ENCODE assay signal across 1 cellular context in genomic region chr11:17478064-17478463, GRCh38.
TF ChIP-seq lines count a peak whose summit lies in the region.

No MANE protein-coding gene starts in this region.

TF ChIP-seq in HepG2, 621 proteins besides CTCF, POLR2A, EP300 and RAD21 (continued from another document):
- TF ChIP-seq ZBTB40 (IDR thresholded peaks at IDR 0.05) (no peak), ZBTB40 (CRISPR knock-in tag; IDR thresholded peaks at IDR 0.05) (no peak), PCBP1 (IDR thresholded peaks at IDR 0.05; ENCODE audit: borderline replicate concordance, low read depth, low read length) (no peak), ZNF841 (CRISPR knock-in tag; IDR thresholded peaks at IDR 0.05; ENCODE audit: borderline replicate concordance) (no peak), GABPB1 (CRISPR knock-in tag; IDR thresholded peaks at IDR 0.05) (no peak), MIER2 (CRISPR knock-in tag; IDR thresholded peaks at IDR 0.05) (0 out of 2 replicates have a peak, but pooled peaks have one; percentile 33), REST (IDR thresholded peaks at IDR 0.05; ENCODE audit: borderline replicate concordance in 1 of 2, low read depth in 1 of 2, low read length in 2 of 2) (peak in 1 of 2 experiments; percentile 82; a peak in 3 of 4 replicates), ZFYVE20 (CRISPR knock-in tag; IDR thresholded peaks at IDR 0.05; ENCODE audit: borderline replicate concordance, low read depth) (no peak), ZSCAN20 (CRISPR knock-in tag; IDR thresholded peaks at IDR 0.05; ENCODE audit: borderline replicate concordance) (no peak), JUN (CRISPR knock-in tag; IDR thresholded peaks at IDR 0.05) (no peak)
